ENCODE assay signal across 25 cellular contexts in the genomic region with DNA sequence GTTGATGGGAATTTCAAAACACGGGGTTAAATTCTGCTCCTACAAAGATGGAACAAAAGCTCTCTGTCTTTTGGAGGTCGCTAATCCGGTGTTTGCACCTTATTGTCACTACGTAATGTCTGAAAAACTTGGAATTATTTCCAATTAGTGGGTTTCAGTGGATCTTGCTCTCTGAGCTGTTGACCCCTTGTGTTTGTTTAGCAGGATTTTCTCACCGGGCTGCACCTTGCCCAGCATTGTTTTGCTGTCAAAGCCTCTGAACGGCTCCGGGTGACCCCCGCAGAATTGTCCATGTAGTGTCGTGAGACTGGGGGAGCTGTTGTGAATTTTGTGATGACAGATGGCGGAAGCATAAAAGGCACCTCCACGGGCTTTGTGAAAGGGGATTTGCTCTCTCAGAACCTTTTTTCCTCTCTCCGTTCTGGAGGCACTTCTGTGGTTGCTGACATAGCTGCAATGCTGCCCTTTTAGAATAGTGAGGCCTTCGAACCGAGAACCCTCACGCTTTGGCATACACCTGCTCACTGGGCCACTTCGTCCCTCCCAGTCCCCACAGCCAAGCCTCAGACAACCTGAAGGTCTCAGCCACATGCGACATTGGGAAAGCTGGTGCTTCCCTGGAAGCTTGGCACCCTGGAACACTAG.
DNase-seq lines count a peak whose midpoint lies in the region; ATAC-seq and TF ChIP-seq lines count a peak whose summit lies in the region.
"Had no signal": no experiment of that assay in that cellular context is flagged by ENCODE, and none has a peak within 500 bp of the region (broad histone marks: within the 10 kb centered on the region; RNA-seq: fewer than 3 reads in every experiment).

No MANE protein-coding gene starts in this region.

- 81 to 84% methylated on average over 12 to 17 of the region's 17 CpGs for WGBS in endodermal cell (ENCODE audit: insufficient coverage in 1 of 2, insufficient read length in 1 of 2), 2 experiments
- WGBS in psoas muscle, 3 donors: 78 to 82% (median 82%) methylated on average over 17 of the region's 17 CpGs

- no peak overlapping the region for H3K9ac ChIP-seq in MM.1S (ENCODE audit: low read length)
- no peak overlapping the region for H3K9ac ChIP-seq in endodermal cell (ENCODE audit: extremely low read depth, low read length, poor library complexity, severe bottlenecking)
- H3K9ac ChIP-seq: SK-N-SH had no signal

- H3K9me2 ChIP-seq in MM.1S (replicated peaks; ENCODE audit: insufficient read depth, low read length): no peaks in the 10 kb centered on the region
- H3K9me2 ChIP-seq: SK-N-SH had no signal

- H3F3A ChIP-seq in MM.1S (ENCODE audit: insufficient read depth, low read length): peaks cover 51% of the 10 kb centered on the region

- POLR2A ChIA-PET in CD8-positive, alpha-beta T cell (lab: Charles Lee): interaction anchor here (1.0 to 1.3 kb wide), 2 partner anchors 13 to 259 kb away, joined by 4 read pairs; partner anchors contain the start of gene BCL2L11

- peaks cover 58% of the 10 kb centered on the region for H3K4me1 Mint-ChIP-seq in CD8-positive, alpha-beta T cell (ENCODE audit: low read depth)
- H3K4me1 Mint-ChIP-seq in endodermal cell: peaks cover 20% of the 10 kb centered on the region

- TF ChIP-seq CTCF in CD8-positive, alpha-beta T cell (IDR thresholded peaks at IDR 0.05): no peak
- TF ChIP-seq CTCF in MM.1S (IDR thresholded peaks at IDR 0.05; ENCODE audit: low read length): no peak
- no peak for TF ChIP-seq CTCF in endodermal cell (conservative IDR thresholded peaks at IDR 0.05)
- TF ChIP-seq CTCF in psoas muscle (IDR thresholded peaks at IDR 0.05): no peak

- H3K27me3 ChIP-seq in CD8-positive, alpha-beta T cell (ENCODE audit: insufficient read depth, low read length): no peaks in the 10 kb centered on the region
- no peaks in the 10 kb centered on the region for H3K27me3 ChIP-seq in MM.1S (replicated peaks; ENCODE audit: insufficient read depth, low read length)
- no peaks in the 10 kb centered on the region for H3K27me3 ChIP-seq in endodermal cell (ENCODE audit: control insufficient read depth, insufficient read depth, low read length, poor library complexity, severe bottlenecking)
- H3K27me3 ChIP-seq in psoas muscle (ENCODE audit: insufficient read depth in 3 of 3, low read length in 2 of 3): peaks cover 0 to 25% (median 0%) of the 10 kb centered on the region in 3 donors

- ATAC-seq in CD8-positive, alpha-beta T cell: no peak
- ATAC-seq in HG03520 (IDR thresholded peaks at IDR 0.05; ENCODE audit: unreplicated experiment) (no peak), psoas muscle (no peak)
- ATAC-seq: GM23338, Panc1 had no signal

- no peaks in the 10 kb centered on the region for H4K20me1 ChIP-seq in MM.1S (ENCODE audit: insufficient read depth, low read length)

- 0 out of 2 replicates have a peak, but pooled peaks cover 3% of the 10 kb centered on the region for H3K79me2 ChIP-seq in MM.1S (ENCODE audit: low read length)

- no peaks in the 10 kb centered on the region for H3K9me3 Mint-ChIP-seq in CD8-positive, alpha-beta T cell
- H3K9me3 Mint-ChIP-seq in endodermal cell: no peaks in the 10 kb centered on the region
- H3K9me3 Mint-ChIP-seq: CD8-positive, alpha-beta memory T cell; GM23338 had no signal

- H3K27ac Mint-ChIP-seq in CD8-positive, alpha-beta T cell: peak overlapping the region; percentile 10
- no peak overlapping the region for H3K27ac Mint-ChIP-seq in endodermal cell
- H3K27ac Mint-ChIP-seq: GM23338 had no signal

- DNase-seq in CD8-positive, alpha-beta T cell: no peak
- DNase-seq in MM.1S (peak; percentile 53), endodermal cell (no peak), retina (peak; percentile 32), DMS53 (lab: John Stamatoyannopoulos, UW) (no peak), psoas muscle (no peak)
- DNase-seq: Calu3; CD8-positive, alpha-beta memory T cell; DMS153; EL; GF-D8; HCEC 1CT; KG1; NCI-H1105; NCI-H146; NCI-H2029; NCI-H2171; NCI-H345; NCI-H524 treated with DMSO at 0.1 percent for 48 hours; NK-92 treated with Interleukin-12 subunit alpha and Interleukin-12 subunit beta, amount 100 ng/mL, for 24 hours; SIG-M5; SK-N-SH had no signal

- H3K4me3 ChIP-seq in CD8-positive, alpha-beta T cell (ENCODE audit: low read depth, low read length): no peak overlapping the region
- H3K4me3 ChIP-seq in MM.1S (ENCODE audit: low read length) (no peak overlapping the region), endodermal cell (ENCODE audit: low read length) (no peak overlapping the region), psoas muscle (no peak overlapping the region)
- H3K4me3 ChIP-seq: GM23338 had no signal

- H3K4me3 Mint-ChIP-seq in CD8-positive, alpha-beta T cell: no peak overlapping the region
- H3K4me3 Mint-ChIP-seq in endodermal cell: no peak overlapping the region
- H3K4me3 Mint-ChIP-seq: GM23338 had no signal

- H3K4me2 ChIP-seq in MM.1S (ENCODE audit: low read depth, low read length): no peak overlapping the region
- H3K4me2 ChIP-seq: GM23338, SK-N-SH had no signal

- intact Hi-C loops in CD8-positive, alpha-beta T cell (cut with DNase I, micrococcal nuclease): no loop called here
- intact Hi-C loops in psoas muscle (cut with DNase I): no loop called here

- H3K9me3 ChIP-seq in CD8-positive, alpha-beta T cell (ENCODE audit: low read length): no peaks in the 10 kb centered on the region
- H3K9me3 ChIP-seq in MM.1S (replicated peaks; ENCODE audit: insufficient read depth, low read length) (no peaks in the 10 kb centered on the region), endodermal cell (ENCODE audit: control insufficient read depth, low read length) (no peaks in the 10 kb centered on the region), psoas muscle (no peaks in the 10 kb centered on the region)
- H3K9me3 ChIP-seq: SK-N-SH had no signal

- H2AFZ ChIP-seq in MM.1S (ENCODE audit: low read length): no peak overlapping the region
- H2AFZ ChIP-seq: GM23338 had no signal

- H3K36me3 ChIP-seq in CD8-positive, alpha-beta T cell (ENCODE audit: insufficient read depth, low read length): no peaks in the 10 kb centered on the region
- H3K36me3 ChIP-seq in MM.1S (replicated peaks; ENCODE audit: insufficient read depth, low read length) (no peaks in the 10 kb centered on the region), endodermal cell (ENCODE audit: control insufficient read depth, insufficient read depth, low read length) (no peaks in the 10 kb centered on the region), psoas muscle (ENCODE audit: insufficient read depth in 1 of 2, low read depth in 1 of 2) (no peaks in the 10 kb centered on the region)

- no peaks in the 10 kb centered on the region for H3K27me3 Mint-ChIP-seq in CD8-positive, alpha-beta T cell (ENCODE audit: low read depth)
- peaks cover 4% of the 10 kb centered on the region for H3K27me3 Mint-ChIP-seq in endodermal cell (ENCODE audit: insufficient read depth)

- peaks cover 42% of the 10 kb centered on the region for H3K4me1 ChIP-seq in CD8-positive, alpha-beta T cell (ENCODE audit: insufficient read depth, low read length)
- H3K4me1 ChIP-seq in MM.1S (ENCODE audit: low read length) (peaks cover 62% of the 10 kb centered on the region), endodermal cell (ENCODE audit: control insufficient read depth, insufficient read depth, low read length) (peaks cover 5% of the 10 kb centered on the region), psoas muscle (no peaks in the 10 kb centered on the region)

- CTCF ChIA-PET in CD8-positive, alpha-beta T cell (lab: Charles Lee): interaction anchor here (0.8 to 2.5 kb wide), 7 partner anchors 9 to 49 kb away, joined by 3 to 13 read pairs (median 3); no protein-coding TSS in a partner anchor

- no peaks in the 10 kb centered on the region for H3K36me3 Mint-ChIP-seq in CD8-positive, alpha-beta T cell
- peaks cover 2% of the 10 kb centered on the region for H3K36me3 Mint-ChIP-seq in endodermal cell (ENCODE audit: low read depth)
- H3K36me3 Mint-ChIP-seq: CD8-positive, alpha-beta memory T cell had no signal

- H3K27ac ChIP-seq in CD8-positive, alpha-beta T cell (ENCODE audit: low read depth, low read length): no peak overlapping the region
- H3K27ac ChIP-seq in MM.1S (ENCODE audit: low read length): peak overlapping the region; percentile 54; the same call in 1 of the 2 replicates
- H3K27ac ChIP-seq in endodermal cell (ENCODE audit: low read depth, low read length): peak overlapping the region; percentile 18
- no peak overlapping the region for H3K27ac ChIP-seq in psoas muscle

Comparison
In these comparisons a context has a peak if more than half of its experiments do, and no peak if none do; other contexts are left out.
1. DNase-seq: peak in MM.1S (single experiment) and retina (single experiment); none in CD8-positive, alpha-beta T cell (0 of 7), endodermal cell (single experiment), DMS53 (single experiment) and psoas muscle (0 of 2).
2. H3K27ac ChIP-seq: peak in MM.1S (single experiment) and endodermal cell (single experiment); none in CD8-positive, alpha-beta T cell (single experiment) and psoas muscle (single experiment).